Comparison of ENCODE assay signal across 29 cellular contexts in genomic region chrX:136086521-136086920, GRCh38.
A peak's percentile ranks its signal among the peaks of the same experiment; 100 is the strongest.
DNase-seq lines count a peak whose midpoint lies in the region; ATAC-seq, FAIRE-seq and TF ChIP-seq lines count a peak whose summit lies in the region.
"Had no signal": no experiment of that assay in that cellular context is flagged by ENCODE, and none has a peak within 500 bp of the region (broad histone marks: within the 10 kb centered on the region; RNA-seq: fewer than 3 reads in every experiment).

No MANE protein-coding gene starts in this region.

- H3K9me3 ChIP-seq in K562 (replicated peaks; ENCODE audit: control insufficient read depth, insufficient read depth, low read depth, low read length) (no peaks in the 10 kb centered on the region), mesenchymal stem cell (ENCODE audit: control insufficient read depth, low read length) (peaks cover 4% of the 10 kb centered on the region)
- H3K9me3 ChIP-seq: BE2C, colonic mucosa, gastrocnemius medialis, thyroid gland had no signal

- no peaks in the 10 kb centered on the region for H3K4me1 Mint-ChIP-seq in natural killer cell treated with Interleukin-12 subunit alpha and Interleukin-12 subunit beta and Interleukin-15 and Interleukin-18, amount 100 ng/mL, for 72 hours (ENCODE audit: low read depth in 2 of 2)
- H3K4me1 Mint-ChIP-seq: activated CD8-positive, alpha-beta memory T cell treated with anti-CD3 and anti-CD28 coated beads, Interleukin-2, amount 10 ng/mL, durations not matched to agents 7 days and 5 days; naive B cell; T-cell had no signal

- H3K4me1 ChIP-seq in K562 (replicated peaks in 1 of 2; ENCODE audit: control insufficient read depth in 2 of 2, insufficient read depth in 2 of 2, low read length in 2 of 2): no peaks in the 10 kb centered on the region
- no peaks in the 10 kb centered on the region for H3K4me1 ChIP-seq in mesenchymal stem cell (ENCODE audit: control insufficient read depth, insufficient read depth, low read depth, low read length)
- H3K4me1 ChIP-seq: BE2C, colonic mucosa, gastrocnemius medialis, thyroid gland had no signal

- no peaks in the 10 kb centered on the region for H3K9me3 Mint-ChIP-seq in natural killer cell treated with Interleukin-12 subunit alpha and Interleukin-12 subunit beta and Interleukin-15 and Interleukin-18, amount 100 ng/mL, for 72 hours
- H3K9me3 Mint-ChIP-seq: effector memory CD8-positive, alpha-beta T cell; stimulated activated naive CD8-positive, alpha-beta T cell treated with anti-CD3 and anti-CD28 coated beads, Interleukin-15, Interleukin-2, amounts not matched to agents 100 ng/mL and 50 ng/mL, for 24 hours; T-cell had no signal

- no peak for TF ChIP-seq EP300 in K562 (IDR thresholded peaks at IDR 0.05; ENCODE audit: low read length)

- no peak overlapping the region for H2AFZ ChIP-seq in K562 (ENCODE audit: low read depth, low read length)
- H2AFZ ChIP-seq in mesenchymal stem cell (ENCODE audit: low read depth, low read length): no peak overlapping the region

- TF ChIP-seq CTCF in NB4 (IDR thresholded peaks at IDR 0.05; ENCODE audit: low read depth, low read length) (no peak), K562 (IDR thresholded peaks at IDR 0.05 in 2 of 3, conservative IDR thresholded peaks at IDR 0.05 in 1 of 3; ENCODE audit: insufficient read depth in 2 of 3, low read depth in 1 of 3, low read length in 3 of 3) (no peak)

- H3K36me3 Mint-ChIP-seq in natural killer cell treated with Interleukin-12 subunit alpha and Interleukin-12 subunit beta and Interleukin-15 and Interleukin-18, amount 100 ng/mL, for 72 hours: no peaks in the 10 kb centered on the region
- H3K36me3 Mint-ChIP-seq: activated CD8-positive, alpha-beta memory T cell treated with anti-CD3 and anti-CD28 coated beads, Interleukin-2, amount 10 ng/mL, durations not matched to agents 7 days and 5 days; naive B cell; T-cell had no signal

- no peaks in the 10 kb centered on the region for H3K79me1 ChIP-seq in mesenchymal stem cell (replicated peaks; ENCODE audit: low read length, poor library complexity, severe bottlenecking)

- TF ChIP-seq RAD21 in K562 (CRISPR knock-in tag; conservative IDR thresholded peaks at IDR 0.05 in 1 of 2, IDR thresholded peaks at IDR 0.05 in 1 of 2): no peak

- H3K27ac ChIP-seq in K562 (ENCODE audit: extremely low read depth, low read depth, low read length): no peak overlapping the region
- H3K27ac ChIP-seq in mesenchymal stem cell (ENCODE audit: low read length, poor library complexity, severe bottlenecking): no peak overlapping the region
- H3K27ac ChIP-seq in caudate nucleus (ENCODE audit: low read depth, low read length): no peak overlapping the region
- H3K27ac ChIP-seq: colonic mucosa, gastrocnemius medialis, skin epidermis, thyroid gland had no signal

- no peaks in the 10 kb centered on the region for H4K20me1 ChIP-seq in K562 (replicated peaks; ENCODE audit: control insufficient read depth, insufficient read depth, low read length)

- no peak overlapping the region for H3K4me3 ChIP-seq in NB4 (ENCODE audit: low read depth, low read length)
- H3K4me3 ChIP-seq in K562: no peak overlapping the region
- H3K4me3 ChIP-seq in mesenchymal stem cell (ENCODE audit: insufficient read depth in 1 of 2, low read depth in 1 of 2, low read length in 2 of 2): no peak overlapping the region
- H3K4me3 ChIP-seq: colonic mucosa, gastrocnemius medialis, skin epidermis, thyroid gland had no signal

- no peak overlapping the region for H3K4ac ChIP-seq in mesenchymal stem cell (ENCODE audit: low read depth in 1 of 2, low read length in 2 of 2)

- H3K18ac ChIP-seq in mesenchymal stem cell (ENCODE audit: low read depth in 1 of 2, low read length in 2 of 2): no peak overlapping the region

- H3K4me3 Mint-ChIP-seq in natural killer cell treated with Interleukin-12 subunit alpha and Interleukin-12 subunit beta and Interleukin-15 and Interleukin-18, amount 100 ng/mL, for 72 hours: no peak overlapping the region
- H3K4me3 Mint-ChIP-seq: activated CD8-positive, alpha-beta memory T cell treated with anti-CD3 and anti-CD28 coated beads, Interleukin-2, amount 10 ng/mL, durations not matched to agents 7 days and 5 days; effector memory CD8-positive, alpha-beta T cell; naive B cell; stimulated activated naive CD8-positive, alpha-beta T cell treated with anti-CD3 and anti-CD28 coated beads, Interleukin-15, Interleukin-2, amounts not matched to agents 100 ng/mL and 50 ng/mL, for 24 hours; T-cell had no signal

- BruUV-seq in K562 (replicated peaks; lab: Mats Ljungman, UMichigan): no TSS peak

- H3K79me2 ChIP-seq in K562 (ENCODE audit: control insufficient read depth, insufficient read depth, low read length): no peaks in the 10 kb centered on the region

- H4K8ac ChIP-seq in mesenchymal stem cell (ENCODE audit: low read length): no peak overlapping the region

- no peaks in the 10 kb centered on the region for H3K9me1 ChIP-seq in K562 (ENCODE audit: control insufficient read depth, insufficient read depth, low read length)

- no peak overlapping the region for H2BK120ac ChIP-seq in mesenchymal stem cell (ENCODE audit: low read depth, low read length)

- no peak overlapping the region for H2BK12ac ChIP-seq in mesenchymal stem cell (ENCODE audit: low read length in 2 of 2)

- H3K9ac ChIP-seq in K562 (ENCODE audit: insufficient read depth in 1 of 2, low read depth in 2 of 2, low read length in 2 of 2): no peak overlapping the region
- H3K9ac ChIP-seq in mesenchymal stem cell (ENCODE audit: low read length): no peak overlapping the region

- peak; percentile 15 for FAIRE-seq in K562 (lab: Jason Lieb, UNC)
- FAIRE-seq: G401.6, GM19239 had no signal

- peaks cover 5 to 8% of the 10 kb centered on the region in 2 donors for H3K27me3 Mint-ChIP-seq in natural killer cell treated with Interleukin-12 subunit alpha and Interleukin-12 subunit beta and Interleukin-15 and Interleukin-18, amount 100 ng/mL, for 72 hours
- H3K27me3 Mint-ChIP-seq: activated CD8-positive, alpha-beta memory T cell treated with anti-CD3 and anti-CD28 coated beads, Interleukin-2, amount 10 ng/mL, durations not matched to agents 7 days and 5 days; stimulated activated naive CD8-positive, alpha-beta T cell treated with anti-CD3 and anti-CD28 coated beads, Interleukin-15, Interleukin-2, amounts not matched to agents 100 ng/mL and 50 ng/mL, for 24 hours had no signal

- intact Hi-C loops in K562 (cut with micrococcal nuclease): no loop called here

- H3K14ac ChIP-seq in mesenchymal stem cell (ENCODE audit: low read length in 2 of 2): no peak overlapping the region

- no peak overlapping the region for H2AK5ac ChIP-seq in mesenchymal stem cell (ENCODE audit: low read length, severe bottlenecking)

- POLR2A ChIA-PET in K562 (lab: Yijun Ruan, JAX): interaction anchor here (0.9 to 1.7 kb wide), 2 partner anchors 9 to 11 kb away, joined by 4 to 5 read pairs; no protein-coding TSS in a partner anchor

- no peak for ATAC-seq in K562
- no peak for ATAC-seq in GM19351 (IDR thresholded peaks at IDR 0.05; ENCODE audit: unreplicated experiment)
- no peak for ATAC-seq in HG03025 (IDR thresholded peaks at IDR 0.05; ENCODE audit: low FRiP score, unreplicated experiment)
- ATAC-seq in natural killer cell treated with Interleukin-12 subunit alpha and Interleukin-12 subunit beta and Interleukin-15 and Interleukin-18, amount 100 ng/mL, for 72 hours: no peak
- ATAC-seq: activated CD8-positive, alpha-beta memory T cell treated with anti-CD3 and anti-CD28 coated beads, Interleukin-2, amount 10 ng/mL, durations not matched to agents 7 days and 5 days; effector memory CD8-positive, alpha-beta T cell; gastrocnemius medialis; T-cell had no signal

- H4K91ac ChIP-seq in mesenchymal stem cell (ENCODE audit: low read length): no peak overlapping the region

- no peak overlapping the region for H3K23ac ChIP-seq in mesenchymal stem cell (ENCODE audit: low read length in 2 of 2)

- CTCF ChIA-PET in K562 (lab: Yijun Ruan, JAX; ENCODE audit: low intra/inter-chr PET ratio): no interaction called here

- TF ChIP-seq POLR2A in NB4 (IDR thresholded peaks at IDR 0.05; ENCODE audit: extremely low read depth, insufficient read length) (no peak), K562 (conservative IDR thresholded peaks at IDR 0.05) (no peak)

- H3K27me3 ChIP-seq in K562 (ENCODE audit: control insufficient read depth in 2 of 2, insufficient read depth in 2 of 2, low read length in 2 of 2) (peaks cover 0 to 5% of the 10 kb centered on the region in 2 experiments; a peak in 1 of 5 replicates), mesenchymal stem cell (ENCODE audit: control insufficient read depth in 1 of 2, insufficient read depth in 1 of 2, low read length in 2 of 2) (peaks cover 0 to 15% of the 10 kb centered on the region in 2 experiments)
- H3K27me3 ChIP-seq: BE2C, colonic mucosa, gastrocnemius medialis, thyroid gland had no signal

- H3K4me2 ChIP-seq in K562 (ENCODE audit: insufficient read depth, low read length) (no peak overlapping the region), mesenchymal stem cell (ENCODE audit: low read length, poor library complexity, severe bottlenecking) (no peak overlapping the region)

- H3K36me3 ChIP-seq in K562 (ENCODE audit: control insufficient read depth, insufficient read depth, low read length) (no peaks in the 10 kb centered on the region), mesenchymal stem cell (ENCODE audit: control insufficient read depth in 1 of 2, insufficient read depth in 2 of 2, low read depth in 1 of 2, low read length in 2 of 2) (no peaks in the 10 kb centered on the region)
- H3K36me3 ChIP-seq: BE2C, colonic mucosa, gastrocnemius medialis, thyroid gland had no signal

- no peak overlapping the region for H2BK5ac ChIP-seq in mesenchymal stem cell (ENCODE audit: low read depth, low read length, poor library complexity, severe bottlenecking)

- in situ Hi-C loops in K562 (cut with MboI): no loop called here

- no peak overlapping the region for H3K27ac Mint-ChIP-seq in natural killer cell treated with Interleukin-12 subunit alpha and Interleukin-12 subunit beta and Interleukin-15 and Interleukin-18, amount 100 ng/mL, for 72 hours
- H3K27ac Mint-ChIP-seq: activated CD8-positive, alpha-beta memory T cell treated with anti-CD3 and anti-CD28 coated beads, Interleukin-2, amount 10 ng/mL, durations not matched to agents 7 days and 5 days; effector memory CD8-positive, alpha-beta T cell; stimulated activated naive CD8-positive, alpha-beta T cell treated with anti-CD3 and anti-CD28 coated beads, Interleukin-15, Interleukin-2, amounts not matched to agents 100 ng/mL and 50 ng/mL, for 24 hours; T-cell had no signal

- H2BK15ac ChIP-seq in mesenchymal stem cell (ENCODE audit: low read depth, poor library complexity, severe bottlenecking): no peak overlapping the region

- DNase-seq in ELR (ENCODE audit: low read depth) (peak; percentile 7), NB4 (ENCODE audit: low read depth) (peak; percentile 32), K562 (ENCODE audit: extremely low read depth in 1 of 4, low spot score in 3 of 4) (no peak), mesenchymal stem cell (peak; percentile 6), caudate nucleus (lab: John Stamatoyannopoulos, UW) (no peak)
- DNase-seq in natural killer cell treated with Interleukin-12 subunit alpha and Interleukin-12 subunit beta and Interleukin-15 and Interleukin-18, amount 100 ng/mL, for 72 hours (ENCODE audit: low spot score): no peak
- DNase-seq: activated CD4-positive, CD25-positive, alpha-beta regulatory T cell; activated CD8-positive, alpha-beta memory T cell treated with anti-CD3 and anti-CD28 coated beads, Interleukin-2, amount 10 ng/mL, durations not matched to agents 7 days and 5 days; activated T-cell treated with anti-CD3 and anti-CD28 coated beads, Interleukin-2, amount 50 U/mL, for 48 hours; BE2C; colonic mucosa; effector memory CD8-positive, alpha-beta T cell; erythroblast; gastrocnemius medialis; H7; Karpas-422; naive B cell; NCI-H1048; NCI-H1694; NCI-H2171 treated with DMSO at 0.1 percent for 48 hours; NCI-H510A treated with DMSO at 0.1 percent for 48 hours; T-cell; thyroid gland had no signal

- 48% methylated on average over 2 of the region's 2 CpGs for WGBS in K562 (ENCODE audit: insufficient coverage, low coverage, missing lambda C conversion rate)
- no CpG with 5 or more reads among the region's 2 CpGs for whole genome bisulfite sequencing in mesenchymal stem cell

Comparison
In these comparisons a context has a peak if more than half of its experiments do, and no peak if none do; other contexts are left out.
1. DNase-seq: peak in ELR (single experiment), NB4 (single experiment) and mesenchymal stem cell (single experiment); none in K562 (0 of 4), caudate nucleus (0 of 61) and natural killer cell treated with Interleukin-12 subunit alpha and Interleukin-12 subunit beta and Interleukin-15 and Interleukin-18, amount 100 ng/mL, for 72 hours (single experiment).